ENCODE assay signal across 16 cellular contexts in genomic region chr1:13818926-13819325, GRCh38.
A peak's percentile ranks its signal among the peaks of the same experiment; 100 is the strongest.
DNase-seq lines count a peak whose midpoint lies in the region; ATAC-seq and TF ChIP-seq lines count a peak whose summit lies in the region.
"Had no signal": no experiment of that assay in that cellular context is flagged by ENCODE, and none has a peak within 500 bp of the region (broad histone marks: within the 10 kb centered on the region; RNA-seq: fewer than 3 reads in every experiment).

No MANE protein-coding gene starts in this region.

- H3K36me3 Mint-ChIP-seq in chondrocyte (ENCODE audit: low read depth) (peaks cover 7% of the 10 kb centered on the region), memory B cell (peaks cover 14% of the 10 kb centered on the region)
- peaks cover 52% of the 10 kb centered on the region for H3K36me3 Mint-ChIP-seq in CD8-positive, alpha-beta T cell

- no peaks in the 10 kb centered on the region for H3K27me3 ChIP-seq in upper lobe of right lung
- H3K27me3 ChIP-seq in sigmoid colon = no peaks in the 10 kb centered on the region
- H3K27me3 ChIP-seq in CD8-positive, alpha-beta T cell (ENCODE audit: insufficient read depth, low read length) = no peaks in the 10 kb centered on the region

- H3K27ac ChIP-seq in upper lobe of right lung (no peak overlapping the region), sigmoid colon (no peak overlapping the region)
- no peak overlapping the region for H3K27ac ChIP-seq in CD8-positive, alpha-beta T cell (ENCODE audit: low read depth, low read length)
- H3K27ac ChIP-seq: C4-2B, HL-60 had no signal

- POLR2A ChIA-PET in CD8-positive, alpha-beta T cell (lab: Charles Lee) = no interaction called here

- WGBS in sigmoid colon, 2 donors = 92 to 95% methylated on average over 7 of the region's 7 CpGs

- H3K4me1 ChIP-seq in upper lobe of right lung (no peaks in the 10 kb centered on the region), sigmoid colon (no peaks in the 10 kb centered on the region)
- H3K4me1 ChIP-seq in CD8-positive, alpha-beta T cell (ENCODE audit: insufficient read depth, low read length) = no peaks in the 10 kb centered on the region

- H3K4me3 Mint-ChIP-seq in chondrocyte (ENCODE audit: unreplicated experiment) (no peak overlapping the region), memory B cell (no peak overlapping the region)
- H3K4me3 Mint-ChIP-seq in CD8-positive, alpha-beta T cell = no peak overlapping the region
- H3K4me3 Mint-ChIP-seq: CD4-positive, alpha-beta memory T cell; GM23338 had no signal

- peaks cover 22% of the 10 kb centered on the region for H3K36me3 ChIP-seq in upper lobe of right lung
- H3K36me3 ChIP-seq in sigmoid colon = peaks cover 0 to 52% (median 5%) of the 10 kb centered on the region in 4 donors
- H3K36me3 ChIP-seq in CD8-positive, alpha-beta T cell (ENCODE audit: insufficient read depth, low read length) = no peaks in the 10 kb centered on the region

- no peak for TF ChIP-seq EP300 in sigmoid colon (IDR thresholded peaks at IDR 0.05)

- H3K4me3 ChIP-seq in upper lobe of right lung = no peak overlapping the region
- no peak overlapping the region for H3K4me3 ChIP-seq in sigmoid colon
- no peak overlapping the region for H3K4me3 ChIP-seq in CD8-positive, alpha-beta T cell (ENCODE audit: low read depth, low read length)
- H3K4me3 ChIP-seq: GM23338 had no signal

- no peak for TF ChIP-seq POLR2A in sigmoid colon (IDR thresholded peaks at IDR 0.05)

- H3K27me3 Mint-ChIP-seq in chondrocyte (ENCODE audit: low read depth) = no peaks in the 10 kb centered on the region
- no peaks in the 10 kb centered on the region for H3K27me3 Mint-ChIP-seq in memory B cell
- H3K27me3 Mint-ChIP-seq in CD8-positive, alpha-beta T cell (ENCODE audit: low read depth) = no peaks in the 10 kb centered on the region
- H3K27me3 Mint-ChIP-seq: CD4-positive, alpha-beta memory T cell had no signal

- H3K9me3 Mint-ChIP-seq in chondrocyte (ENCODE audit: low read depth) (no peaks in the 10 kb centered on the region), memory B cell (no peaks in the 10 kb centered on the region)
- no peaks in the 10 kb centered on the region for H3K9me3 Mint-ChIP-seq in CD8-positive, alpha-beta T cell
- H3K9me3 Mint-ChIP-seq: CD4-positive, alpha-beta memory T cell; GM23338 had no signal

- no peak for TF ChIP-seq CTCF in chondrocyte (IDR thresholded peaks at IDR 0.05)
- TF ChIP-seq CTCF in upper lobe of right lung (IDR thresholded peaks at IDR 0.05) = no peak
- no peak for TF ChIP-seq CTCF in sigmoid colon (IDR thresholded peaks at IDR 0.05)
- no peak for TF ChIP-seq CTCF in CD8-positive, alpha-beta T cell (IDR thresholded peaks at IDR 0.05)

- DNase-seq in COLO668 (lab: John Stamatoyannopoulos, UW; ENCODE audit: unreplicated experiment) = peak; percentile 26
- DNase-seq in chondrocyte (ENCODE audit: low spot score) = peak; percentile 50
- DNase-seq in memory B cell (ENCODE audit: low spot score in 2 of 2) = no peak
- DNase-seq in upper lobe of right lung = peak; percentile 39
- DNase-seq in sigmoid colon = no peak
- DNase-seq in CD8-positive, alpha-beta T cell = no peak
- DNase-seq: ACHN; CD4-positive, alpha-beta memory T cell; COR-L47; DMS 273 treated with DMSO at 0.1 percent for 48 hours; HCEC 1CT; IMR-90; KBM-7 had no signal

- CTCF ChIA-PET in CD8-positive, alpha-beta T cell (lab: Charles Lee) = no interaction called here

- H3K27ac Mint-ChIP-seq in chondrocyte (ENCODE audit: unreplicated experiment) (no peak overlapping the region), memory B cell (peak overlapping the region; percentile 67)
- no peak overlapping the region for H3K27ac Mint-ChIP-seq in CD8-positive, alpha-beta T cell
- H3K27ac Mint-ChIP-seq: GM23338 had no signal

- H3K9me3 ChIP-seq in upper lobe of right lung = no peaks in the 10 kb centered on the region
- H3K9me3 ChIP-seq in sigmoid colon = no peaks in the 10 kb centered on the region
- no peaks in the 10 kb centered on the region for H3K9me3 ChIP-seq in CD8-positive, alpha-beta T cell (ENCODE audit: low read length)

- no peak for ATAC-seq in memory B cell (ENCODE audit: low read depth)
- no peak for ATAC-seq in upper lobe of right lung
- ATAC-seq in CD8-positive, alpha-beta T cell = no peak
- ATAC-seq: GM23338 had no signal

- H3K4me1 Mint-ChIP-seq in chondrocyte (ENCODE audit: low read depth) (no peaks in the 10 kb centered on the region), memory B cell (no peaks in the 10 kb centered on the region)
- H3K4me1 Mint-ChIP-seq in CD8-positive, alpha-beta T cell (ENCODE audit: low read depth) = no peaks in the 10 kb centered on the region
- H3K4me1 Mint-ChIP-seq: GM23338 had no signal

- intact Hi-C loops in upper lobe of right lung (cut with DNase I) = no loop called here
- intact Hi-C loops in sigmoid colon (cut with DNase I) = no loop called here
- intact Hi-C loops in CD8-positive, alpha-beta T cell (cut with DNase I, micrococcal nuclease) = loop anchor here in 1 of 2 experiments (10.0 kb wide), 1 partner anchor 146 kb away; no protein-coding TSS in a partner anchor

Comparison
In these comparisons a context has a peak if more than half of its experiments do, and no peak if none do; other contexts are left out.
1. DNase-seq: peak in COLO668 (single experiment), chondrocyte (single experiment) and upper lobe of right lung (single experiment); none in memory B cell (0 of 2), sigmoid colon (single experiment) and CD8-positive, alpha-beta T cell (0 of 7).